ENCODE assay signal across 8 cellular contexts in genomic region chr4:123599920-123600394, GRCh38.
DNase-seq lines count a peak whose midpoint lies in the region; ATAC-seq and TF ChIP-seq lines count a peak whose summit lies in the region.

No MANE protein-coding gene starts in this region.

- H3K4me1 ChIP-seq in right cardiac atrium (ENCODE audit: control insufficient read depth, insufficient read depth, low read length) = peaks cover 2% of the 10 kb centered on the region

- H3K27ac ChIP-seq in right cardiac atrium (ENCODE audit: low read length) = no peak overlapping the region

- intact Hi-C loops in right cardiac atrium (cut with DNase I) = no loop called here

- H3K9me3 Mint-ChIP-seq in activated naive CD8-positive, alpha-beta T cell (ENCODE audit: low read depth) = no peaks in the 10 kb centered on the region

- ATAC-seq in GM18909 (IDR thresholded peaks at IDR 0.05; ENCODE audit: poor library complexity, unreplicated experiment) (peak; percentile 100), HG03103 (IDR thresholded peaks at IDR 0.05; ENCODE audit: low read depth, unreplicated experiment) (peak; percentile 100), right cardiac atrium (peak; percentile 88 to 90)

- WGBS in right cardiac atrium = 43% methylated on average over 2 of the region's 2 CpGs

- H3K27ac Mint-ChIP-seq in activated naive CD8-positive, alpha-beta T cell = peak overlapping the region; percentile 84

- no peaks in the 10 kb centered on the region for H3K36me3 Mint-ChIP-seq in activated naive CD8-positive, alpha-beta T cell

- H3K4me1 Mint-ChIP-seq in activated naive CD8-positive, alpha-beta T cell (ENCODE audit: low read depth) = peaks cover 48% of the 10 kb centered on the region

- peak overlapping the region; percentile 61 for H3K4me3 Mint-ChIP-seq in activated naive CD8-positive, alpha-beta T cell

- no peaks in the 10 kb centered on the region for H3K9me3 ChIP-seq in right cardiac atrium (ENCODE audit: control insufficient read depth, low read length)

- no peaks in the 10 kb centered on the region for H3K27me3 ChIP-seq in right cardiac atrium (ENCODE audit: control insufficient read depth, insufficient read depth)

- peak; percentile 88 for DNase-seq in Ammon's horn (ENCODE audit: low spot score)
- peak; percentile 66 to 85 (median 84) for DNase-seq in right cardiac atrium
- DNase-seq in retina = peak; percentile 48
- no peak for DNase-seq in NCI-H128 (lab: John Stamatoyannopoulos, UW; ENCODE audit: unreplicated experiment)

- H3K4me3 ChIP-seq in right cardiac atrium (ENCODE audit: low read length) = no peak overlapping the region

- no peaks in the 10 kb centered on the region for H3K27me3 Mint-ChIP-seq in activated naive CD8-positive, alpha-beta T cell

TF ChIP-seq in PFSK-1, 5 proteins besides CTCF, POLR2A, EP300 and RAD21:
- TF ChIP-seq SIN3A (IDR thresholded peaks at IDR 0.05; ENCODE audit: borderline replicate concordance, insufficient read depth, low read length) (peak; percentile 65; the same call in 1 of the 2 replicates), POLR2AphosphoS5 (IDR thresholded peaks at IDR 0.05; ENCODE audit: low read depth, low read length) (no peak), TAF1 (IDR thresholded peaks at IDR 0.05; ENCODE audit: borderline replicate concordance, insufficient read depth, low read length) (no peak), FOXP2 (optimal IDR thresholded peaks at IDR 0.05; ENCODE audit: borderline replicate concordance, extremely low read depth, extremely low read length, insufficient read depth) (peak; percentile 98), REST (IDR thresholded peaks at IDR 0.05; ENCODE audit: insufficient read depth in 1 of 2, low read depth in 2 of 2, low read length in 2 of 2) (peak in 1 of 2 experiments; percentile 16; a peak in 1 of 4 replicates)
